18 cellular contexts compared by ENCODE assay signal in the genomic region with DNA sequence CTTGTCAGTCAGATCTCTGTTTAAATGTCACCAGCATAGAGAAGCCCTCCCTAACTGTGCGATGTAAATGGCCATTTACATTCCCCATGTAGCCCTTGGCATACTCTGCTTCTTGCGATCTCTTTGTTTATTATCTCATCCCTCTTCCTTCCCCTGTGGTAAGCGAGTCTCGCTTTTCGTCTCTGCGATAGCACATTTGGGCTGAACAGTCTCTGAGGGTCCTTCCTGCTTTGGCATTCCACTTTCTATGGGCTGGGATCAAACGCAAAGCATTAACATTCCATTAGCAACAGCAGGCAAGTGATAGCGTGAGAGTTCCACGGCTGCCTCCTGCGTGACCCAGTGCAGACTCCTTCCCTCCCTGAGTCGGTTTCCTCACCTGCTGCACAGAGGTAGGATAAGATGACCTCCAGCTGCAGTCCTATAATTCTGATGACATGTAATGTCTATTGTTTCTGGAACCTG.
DNase-seq lines count a peak whose midpoint lies in the region; ATAC-seq and TF ChIP-seq lines count a peak whose summit lies in the region.
"Had no signal": no experiment of that assay in that cellular context is flagged by ENCODE, and none has a peak within 500 bp of the region (broad histone marks: within the 10 kb centered on the region; RNA-seq: fewer than 3 reads in every experiment).

No MANE protein-coding gene starts in this region.

- 15 to 18% methylated on average over 11 of the region's 11 CpGs for WGBS in lung, 2 donors

- no peak for TF ChIP-seq CTCF in lung (IDR thresholded peaks at IDR 0.05; ENCODE audit: control extremely low read depth, extremely low read depth)
- TF ChIP-seq CTCF in osteocyte (IDR thresholded peaks at IDR 0.05): no peak

- POLR2A ChIA-PET in naive thymus-derived CD8-positive, alpha-beta T cell (lab: Charles Lee): no interaction called here
- POLR2A ChIA-PET in naive thymus-derived CD4-positive, alpha-beta T cell (lab: Charles Lee): no interaction called here

- DNase-seq in ELF-1 (ENCODE audit: low read depth, low spot score) (peak; percentile 28), NT2/D1 (ENCODE audit: low read depth, low spot score) (peak; percentile 9), lung (ENCODE audit: low spot score) (peak; percentile 16), osteocyte (ENCODE audit: extremely low spot score, unreplicated experiment) (peak; percentile 62), T-helper 9 cell (no peak), anterior cingulate cortex (lab: John Stamatoyannopoulos, UW) (no peak)
- no peak for DNase-seq in naive thymus-derived CD8-positive, alpha-beta T cell
- DNase-seq in naive thymus-derived CD4-positive, alpha-beta T cell: no peak
- DNase-seq: 8988T, Calu3, DMS79 treated with DMSO at 0.1 percent for 48 hours, HFFc6, IMR-90 had no signal

- no peaks in the 10 kb centered on the region for H3K36me3 Mint-ChIP-seq in osteocyte (ENCODE audit: unreplicated experiment)
- peaks cover under 1 to 6% (median 1%) of the 10 kb centered on the region in 3 donors for H3K36me3 Mint-ChIP-seq in naive thymus-derived CD8-positive, alpha-beta T cell
- no peaks in the 10 kb centered on the region for H3K36me3 Mint-ChIP-seq in naive thymus-derived CD4-positive, alpha-beta T cell
- H3K36me3 Mint-ChIP-seq: CD8-positive, alpha-beta T cell had no signal

- H3K9ac ChIP-seq in NT2/D1 (ENCODE audit: insufficient read length, low read depth): no peak overlapping the region
- H3K9ac ChIP-seq: BLaER1 treated with 17β-estradiol and CSF1 and Interleukin-3, amounts not matched to agents 10 nM and 100 nM had no signal

- CTCF ChIA-PET in naive thymus-derived CD4-positive, alpha-beta T cell (lab: Charles Lee): no interaction called here

- H3K4me1 ChIP-seq in NT2/D1 (ENCODE audit: insufficient read depth, insufficient read length) (peaks cover 2% of the 10 kb centered on the region), lung (ENCODE audit: control insufficient read depth in 2 of 2, insufficient read depth in 2 of 2, low read length in 2 of 2) (no peaks in the 10 kb centered on the region)
- H3K4me1 ChIP-seq in naive thymus-derived CD4-positive, alpha-beta T cell (ENCODE audit: control insufficient read depth in 2 of 2, insufficient read depth in 2 of 2, low read length in 2 of 2): no peaks in the 10 kb centered on the region
- H3K4me1 ChIP-seq: BLaER1 treated with 17β-estradiol and CSF1 and Interleukin-3, amounts not matched to agents 10 nM and 100 nM had no signal

- H3K27me3 Mint-ChIP-seq in osteocyte (ENCODE audit: unreplicated experiment): peaks cover 28% of the 10 kb centered on the region
- H3K27me3 Mint-ChIP-seq in naive thymus-derived CD8-positive, alpha-beta T cell: peaks cover 33 to 81% (median 69%) of the 10 kb centered on the region in 5 donors
- peaks cover 26 to 82% (median 51%) of the 10 kb centered on the region in 5 donors for H3K27me3 Mint-ChIP-seq in naive thymus-derived CD4-positive, alpha-beta T cell

- no peaks in the 10 kb centered on the region for H3K4me1 Mint-ChIP-seq in osteocyte (ENCODE audit: unreplicated experiment)
- peaks cover 0 to 7% (median 1%) of the 10 kb centered on the region in 4 donors for H3K4me1 Mint-ChIP-seq in naive thymus-derived CD8-positive, alpha-beta T cell
- H3K4me1 Mint-ChIP-seq in naive thymus-derived CD4-positive, alpha-beta T cell: peaks cover 0 to 1% (median 0%) of the 10 kb centered on the region in 7 donors
- H3K4me1 Mint-ChIP-seq: B cell had no signal

- intact Hi-C loops in naive thymus-derived CD4-positive, alpha-beta T cell (cut with micrococcal nuclease): no loop called here

- no peaks in the 10 kb centered on the region for H3K9me3 Mint-ChIP-seq in osteocyte (ENCODE audit: unreplicated experiment)
- peaks cover 0 to 4% (median 0%) of the 10 kb centered on the region in 9 donors for H3K9me3 Mint-ChIP-seq in naive thymus-derived CD8-positive, alpha-beta T cell
- peaks cover 0 to 8% (median under 1%) of the 10 kb centered on the region in 11 donors for H3K9me3 Mint-ChIP-seq in naive thymus-derived CD4-positive, alpha-beta T cell

- H3K27ac Mint-ChIP-seq in osteocyte (ENCODE audit: unreplicated experiment): no peak overlapping the region
- H3K27ac Mint-ChIP-seq in naive thymus-derived CD8-positive, alpha-beta T cell: no peak overlapping the region
- no peak overlapping the region for H3K27ac Mint-ChIP-seq in naive thymus-derived CD4-positive, alpha-beta T cell
- H3K27ac Mint-ChIP-seq: B cell; CD8-positive, alpha-beta T cell; HFFc6 had no signal

- H3K36me3 ChIP-seq in NT2/D1 (ENCODE audit: insufficient read depth, insufficient read length, low read length): no peaks in the 10 kb centered on the region
- no peaks in the 10 kb centered on the region for H3K36me3 ChIP-seq in lung (ENCODE audit: control insufficient read depth in 2 of 2, insufficient read depth in 2 of 2, low read length in 2 of 2)
- H3K36me3 ChIP-seq in naive thymus-derived CD4-positive, alpha-beta T cell (ENCODE audit: control insufficient read depth in 2 of 3, insufficient read depth in 3 of 3, low read length in 3 of 3): no peaks in the 10 kb centered on the region
- H3K36me3 ChIP-seq: BLaER1 treated with 17β-estradiol and CSF1 and Interleukin-3, amounts not matched to agents 10 nM and 100 nM had no signal

- H3K27me3 ChIP-seq in NT2/D1 (ENCODE audit: insufficient read depth, insufficient read length) (no peaks in the 10 kb centered on the region), lung (ENCODE audit: control insufficient read depth, insufficient read depth) (peaks cover 3% of the 10 kb centered on the region)
- peaks cover 0 to 5% of the 10 kb centered on the region in 2 donors for H3K27me3 ChIP-seq in naive thymus-derived CD4-positive, alpha-beta T cell (ENCODE audit: control insufficient read depth in 2 of 2, insufficient read depth in 2 of 2, low read length in 2 of 2)
- H3K27me3 ChIP-seq: BLaER1 treated with 17β-estradiol and CSF1 and Interleukin-3, amounts not matched to agents 10 nM and 100 nM had no signal

- no peak overlapping the region for H3K27ac ChIP-seq in lung (ENCODE audit: low read depth in 1 of 2, low read length in 1 of 2)
- no peak overlapping the region for H3K27ac ChIP-seq in naive thymus-derived CD4-positive, alpha-beta T cell (ENCODE audit: low read depth, low read length)
- H3K27ac ChIP-seq: BLaER1 treated with 17β-estradiol and CSF1 and Interleukin-3, amounts not matched to agents 10 nM and 100 nM had no signal

- H3K4me3 ChIP-seq in NT2/D1 (ENCODE audit: insufficient read length, low read depth) (no peak overlapping the region), lung (no peak overlapping the region)
- H3K4me3 ChIP-seq in naive thymus-derived CD4-positive, alpha-beta T cell (ENCODE audit: low read length): no peak overlapping the region
- H3K4me3 ChIP-seq: BLaER1 treated with 17β-estradiol and CSF1 and Interleukin-3, amounts not matched to agents 10 nM and 100 nM; GM12878 had no signal

- ATAC-seq in lung (ENCODE audit: insufficient read depth, low FRiP score): no peak
- no peak for ATAC-seq in naive thymus-derived CD8-positive, alpha-beta T cell
- ATAC-seq in naive thymus-derived CD4-positive, alpha-beta T cell: no peak
- ATAC-seq: CD8-positive, alpha-beta T cell; GM12878; HCT116 had no signal

- no peak overlapping the region for H3K4me3 Mint-ChIP-seq in osteocyte (ENCODE audit: unreplicated experiment)
- no peak overlapping the region for H3K4me3 Mint-ChIP-seq in naive thymus-derived CD8-positive, alpha-beta T cell
- H3K4me3 Mint-ChIP-seq in naive thymus-derived CD4-positive, alpha-beta T cell: peak overlapping the region in 1 of 10 donors; percentile 31
- H3K4me3 Mint-ChIP-seq: B cell; CD8-positive, alpha-beta T cell; HFFc6 had no signal

- no peaks in the 10 kb centered on the region for H3K9me3 ChIP-seq in NT2/D1 (ENCODE audit: insufficient read depth, low read length)
- H3K9me3 ChIP-seq in lung (ENCODE audit: control insufficient read depth in 2 of 2, insufficient read depth in 1 of 2, low read length in 1 of 2): peaks cover 0 to 3% of the 10 kb centered on the region in 2 donors
- no peaks in the 10 kb centered on the region for H3K9me3 ChIP-seq in naive thymus-derived CD4-positive, alpha-beta T cell (ENCODE audit: control insufficient read depth in 2 of 3, low read length in 3 of 3)
- H3K9me3 ChIP-seq: BLaER1 treated with 17β-estradiol and CSF1 and Interleukin-3, amounts not matched to agents 10 nM and 100 nM had no signal

Comparison
In these comparisons a context has a peak if more than half of its experiments do, and no peak if none do; other contexts are left out.
1. DNase-seq: peak in ELF-1 (single experiment), NT2/D1 (single experiment), lung (single experiment) and osteocyte (single experiment); none in naive thymus-derived CD8-positive, alpha-beta T cell (0 of 10), T-helper 9 cell (single experiment), anterior cingulate cortex (0 of 58) and naive thymus-derived CD4-positive, alpha-beta T cell (0 of 9).